In genomic region chr7:20307119-20307518, GRCh38 we compare ENCODE assay signal across 10 cellular contexts. TPM values are rescaled to one million over a fixed set of nuclear protein-coding genes. Genes with fewer than 3 reads are reported as not detected.
DNase-seq lines count a peak whose midpoint lies in the region; ATAC-seq and TF ChIP-seq lines count a peak whose summit lies in the region.
"Had no signal": no experiment of that assay in that cellular context is flagged by ENCODE, and none has a peak within 500 bp of the region (broad histone marks: within the 10 kb centered on the region; RNA-seq: fewer than 3 reads in every experiment).

No MANE protein-coding gene starts in this region.

- H3K36me3 ChIP-seq in brain microvascular endothelial cell (replicated peaks): no peaks in the 10 kb centered on the region
- H3K36me3 ChIP-seq in spleen: no peaks in the 10 kb centered on the region
- no peaks in the 10 kb centered on the region for H3K36me3 ChIP-seq in ascending aorta
- H3K36me3 ChIP-seq: BLaER1 treated with 17β-estradiol and CSF1 and Interleukin-3, amounts not matched to agents 10 nM and 100 nM had no signal

- ATAC-seq in GM21367 (IDR thresholded peaks at IDR 0.05; ENCODE audit: unreplicated experiment) (peak; percentile 70), HG03460 (IDR thresholded peaks at IDR 0.05; ENCODE audit: unreplicated experiment) (peak; percentile 66)

- no peak overlapping the region for H3K4me3 ChIP-seq in AG10803 (ENCODE audit: low read length)
- no peak overlapping the region for H3K4me3 ChIP-seq in brain microvascular endothelial cell (ENCODE audit: low read depth, low read length)
- H3K4me3 ChIP-seq in spleen: no peak overlapping the region
- H3K4me3 ChIP-seq in ascending aorta: no peak overlapping the region
- H3K4me3 ChIP-seq: BLaER1 treated with 17β-estradiol and CSF1 and Interleukin-3, amounts not matched to agents 10 nM and 100 nM had no signal

- WGBS in spleen, 5 donors: 76 to 81% (median 78%) methylated on average over 2 of the region's 2 CpGs

- TF ChIP-seq CTCF in AG10803 (conservative IDR thresholded peaks at IDR 0.05; ENCODE audit: low read length) (no peak), brain microvascular endothelial cell (IDR thresholded peaks at IDR 0.05; ENCODE audit: low read depth, low read length, missing control alignments) (no peak), spleen (IDR thresholded peaks at IDR 0.05 in 8 of 11, conservative IDR thresholded peaks at IDR 0.05 in 3 of 11) (no peak), ascending aorta (IDR thresholded peaks at IDR 0.05) (no peak)

- DNase-seq in AG10803 (ENCODE audit: low read depth): peak; percentile 54
- DNase-seq in brain microvascular endothelial cell: peak; percentile 83
- DNase-seq in spleen: no peak
- no peak for DNase-seq in T1000 (lab: John Stamatoyannopoulos, UW)
- DNase-seq in ascending aorta (ENCODE audit: low spot score in 2 of 2): no peak
- DNase-seq in NOMO-1 treated with DMSO at 0.1 percent for 48 hours (lab: John Stamatoyannopoulos, UW; ENCODE audit: unreplicated experiment): no peak
- DNase-seq: NCI-H69 had no signal

- TF ChIP-seq POLR2A in spleen (IDR thresholded peaks at IDR 0.05): no peak

- intact Hi-C loops in spleen (cut with DNase I; ENCODE audit: low total_unique reads) (no loop called here), ascending aorta (cut with DNase I) (loop anchor here (10.0 kb wide), 1 partner anchor 322 kb away; no protein-coding TSS in a partner anchor)

- H3K9me3 ChIP-seq in spleen (no peaks in the 10 kb centered on the region), ascending aorta (no peaks in the 10 kb centered on the region)
- H3K9me3 ChIP-seq: BLaER1 treated with 17β-estradiol and CSF1 and Interleukin-3, amounts not matched to agents 10 nM and 100 nM had no signal

- H3K4me1 ChIP-seq in spleen (no peaks in the 10 kb centered on the region), ascending aorta (no peaks in the 10 kb centered on the region)

- in situ Hi-C loops in brain microvascular endothelial cell (cut with HindIII; ENCODE audit: low pct_ligation_motif_present, low sequenced_read_pairs): loop anchor here (25.0 kb wide), 1 partner anchor 545 kb away; the partner anchor contains the start of gene TMEM196

- H3K27me3 ChIP-seq in brain microvascular endothelial cell (replicated peaks) (no peaks in the 10 kb centered on the region), spleen (replicated peaks in 1 of 7) (no peaks in the 10 kb centered on the region), ascending aorta (no peaks in the 10 kb centered on the region)
- H3K27me3 ChIP-seq: BLaER1 treated with 17β-estradiol and CSF1 and Interleukin-3, amounts not matched to agents 10 nM and 100 nM had no signal

- H3K27ac ChIP-seq in brain microvascular endothelial cell (peak overlapping the region; percentile 48), spleen (no peak overlapping the region), ascending aorta (no peak overlapping the region)

RNA-seq across cellular contexts. Expression of gene ITGB8, which starts 23.6 kb away (rescaled TPM):
- total RNA-seq in spleen (1 to 10 TPM in 1 of 7 donors, under 1 TPM in 6; 0.11 to 1.0 (median 0.38) TPM), ascending aorta (7.9 TPM)
- polyA plus RNA-seq in spleen: 1 to 10 TPM in 1 of 3 donors, under 1 TPM in 2; 0.11 to 1.1 (median 0.18) TPM

Comparison
In these comparisons a context has a peak if more than half of its experiments do, and no peak if none do; other contexts are left out.
1. DNase-seq: peak in AG10803 (single experiment) and brain microvascular endothelial cell (single experiment); none in spleen (single experiment), T1000 (single experiment), ascending aorta (0 of 2) and NOMO-1 treated with DMSO at 0.1 percent for 48 hours (single experiment).